In genomic region chr9:72305102-72305546, GRCh38 we compare ENCODE assay signal across 9 cellular contexts.
DNase-seq lines count a peak whose midpoint lies in the region; ATAC-seq and FAIRE-seq lines count a peak whose summit lies in the region.
"Had no signal": no experiment of that assay in that cellular context is flagged by ENCODE, and none has a peak within 500 bp of the region (broad histone marks: within the 10 kb centered on the region; RNA-seq: fewer than 3 reads in every experiment).

No MANE protein-coding gene starts in this region.

- FAIRE-seq in colon (lab: Jason Lieb, UNC): peak; percentile 80
- FAIRE-seq: A204.1 had no signal

- no peaks in the 10 kb centered on the region for H3K27me3 ChIP-seq in layer of hippocampus (ENCODE audit: control insufficient read depth, insufficient read depth, low read length)

- peak overlapping the region; percentile 8 for H3K27ac ChIP-seq in layer of hippocampus (ENCODE audit: low read depth, low read length)

- DNase-seq in NCI-H1436 (lab: John Stamatoyannopoulos, UW): peak; percentile 22
- DNase-seq in NCI-H1436 treated with DMSO at 0.1 percent for 48 hours (lab: John Stamatoyannopoulos, UW): no peak
- peak; percentile 88 for DNase-seq in NOMO-1 treated with DMSO at 0.1 percent for 48 hours (lab: John Stamatoyannopoulos, UW; ENCODE audit: unreplicated experiment)
- DNase-seq in stromal cell of bone marrow (ENCODE audit: low read depth): peak; percentile 85
- no peak for DNase-seq in NCI-H1930 (lab: John Stamatoyannopoulos, UW)

- ATAC-seq in HG02678 (IDR thresholded peaks at IDR 0.05; ENCODE audit: unreplicated experiment): peak; percentile 74

Comparison
In these comparisons a context has a peak if more than half of its experiments do, and no peak if none do; other contexts are left out.
1. DNase-seq: peak in NCI-H1436 (single experiment), NOMO-1 treated with DMSO at 0.1 percent for 48 hours (single experiment) and stromal cell of bone marrow (single experiment); none in NCI-H1436 treated with DMSO at 0.1 percent for 48 hours (single experiment) and NCI-H1930 (0 of 2).